1 cellular context compared by ENCODE assay signal in the genomic region with DNA sequence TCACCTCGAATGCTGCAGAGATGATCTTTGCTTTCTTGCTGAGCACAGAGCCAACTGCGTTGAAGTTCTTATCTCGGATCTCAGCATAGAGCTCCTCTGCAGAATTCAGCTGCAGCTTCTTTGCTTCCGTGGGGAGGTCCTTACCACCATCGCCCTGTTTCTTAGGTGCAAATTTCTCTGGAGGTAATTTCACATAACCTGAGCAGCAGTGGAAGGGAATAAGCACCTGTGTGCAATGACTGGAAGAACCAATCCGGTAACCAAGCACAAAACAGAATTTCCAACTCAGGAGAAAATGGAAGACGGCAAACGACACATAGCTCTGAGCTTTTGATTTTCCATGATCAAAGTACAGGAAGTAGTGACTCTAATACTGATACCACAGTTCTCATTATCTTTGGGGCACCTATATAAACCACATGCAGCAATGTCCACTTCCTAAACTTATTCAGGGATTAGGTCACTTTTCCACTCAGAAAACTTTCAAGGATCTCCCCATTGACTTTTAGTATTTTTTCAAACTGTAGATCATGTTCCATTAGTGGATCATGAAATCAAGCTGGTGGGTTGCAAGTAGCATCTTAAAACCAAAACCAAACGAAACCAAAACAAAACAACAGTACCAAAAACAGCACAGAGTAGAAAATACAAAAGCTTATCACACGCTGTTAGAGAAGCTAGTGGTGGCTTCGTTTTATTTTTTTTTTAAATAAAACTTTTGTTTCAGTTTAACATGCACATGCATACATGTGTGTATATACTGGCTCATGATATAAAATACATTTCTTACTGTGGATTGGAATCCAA.
TF ChIP-seq lines count a peak whose summit lies in the region.

No MANE protein-coding gene starts in this region.

TF ChIP-seq in WTC11, 78 proteins besides CTCF, POLR2A, EP300 and RAD21 (continued from another document):
- TF ChIP-seq, protein P1, sequence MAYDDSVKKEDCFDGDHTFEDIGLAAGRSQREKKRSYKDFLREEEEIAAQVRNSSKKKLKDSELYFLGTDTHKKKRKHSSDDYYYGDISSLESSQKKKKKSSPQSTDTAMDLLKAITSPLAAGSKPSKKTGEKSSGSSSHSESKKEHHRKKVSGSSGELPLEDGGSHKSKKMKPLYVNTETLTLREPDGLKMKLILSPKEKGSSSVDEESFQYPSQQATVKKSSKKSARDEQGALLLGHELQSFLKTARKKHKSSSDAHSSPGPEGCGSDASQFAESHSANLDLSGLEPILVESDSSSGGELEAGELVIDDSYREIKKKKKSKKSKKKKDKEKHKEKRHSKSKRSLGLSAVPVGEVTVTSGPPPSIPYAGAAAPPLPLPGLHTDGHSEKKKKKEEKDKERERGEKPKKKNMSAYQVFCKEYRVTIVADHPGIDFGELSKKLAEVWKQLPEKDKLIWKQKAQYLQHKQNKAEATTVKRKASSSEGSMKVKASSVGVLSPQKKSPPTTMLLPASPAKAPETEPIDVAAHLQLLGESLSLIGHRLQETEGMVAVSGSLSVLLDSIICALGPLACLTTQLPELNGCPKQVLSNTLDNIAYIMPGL (CRISPR knock-in tag; IDR thresholded peaks at IDR 0.05) = no peak
- TF ChIP-seq ZNF416 (CRISPR knock-in tag; IDR thresholded peaks at IDR 0.05) (no peak), NFYB (CRISPR knock-in tag; conservative IDR thresholded peaks at IDR 0.05; ENCODE audit: low read depth) (no peak), ATF1 (CRISPR knock-in tag; IDR thresholded peaks at IDR 0.05) (no peak), NR2C2 (CRISPR knock-in tag; IDR thresholded peaks at IDR 0.05) (no peak), ZNF138 (CRISPR knock-in tag; conservative IDR thresholded peaks at IDR 0.05) (no peak), SOX15 (CRISPR knock-in tag; IDR thresholded peaks at IDR 0.05) (no peak), ZNF263 (CRISPR knock-in tag; IDR thresholded peaks at IDR 0.05; ENCODE audit: low read depth) (no peak)
- TF ChIP-seq, protein P2, sequence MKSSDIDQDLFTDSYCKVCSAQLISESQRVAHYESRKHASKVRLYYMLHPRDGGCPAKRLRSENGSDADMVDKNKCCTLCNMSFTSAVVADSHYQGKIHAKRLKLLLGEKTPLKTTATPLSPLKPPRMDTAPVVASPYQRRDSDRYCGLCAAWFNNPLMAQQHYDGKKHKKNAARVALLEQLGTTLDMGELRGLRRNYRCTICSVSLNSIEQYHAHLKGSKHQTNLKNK (CRISPR knock-in tag; IDR thresholded peaks at IDR 0.05) = no peak
